25 cellular contexts compared by ENCODE assay signal in the genomic region with DNA sequence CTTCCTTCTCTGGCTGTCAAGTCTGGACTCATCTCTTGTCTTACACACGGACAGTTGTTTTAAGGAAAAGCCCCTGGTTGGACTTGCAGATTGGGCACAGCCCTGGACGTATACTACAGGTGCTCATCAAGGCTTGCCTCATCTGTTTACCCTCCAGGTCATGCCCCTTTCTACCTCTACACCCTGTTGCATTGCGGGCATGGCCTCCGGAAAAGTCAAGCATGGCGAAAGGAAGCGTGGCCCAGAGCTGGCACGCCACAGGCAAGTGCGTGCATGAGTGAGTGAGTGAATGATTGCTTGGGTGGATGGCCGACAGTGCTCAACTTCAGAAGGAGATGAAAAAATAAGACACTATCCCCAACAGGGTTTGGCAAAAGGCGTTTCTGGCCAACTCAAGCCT.
"Had no signal": no experiment of that assay in that cellular context is flagged by ENCODE, and none has a peak within 500 bp of the region (broad histone marks: within the 10 kb centered on the region; RNA-seq: fewer than 3 reads in every experiment).

No MANE protein-coding gene starts in this region.

- H3K27me3 ChIP-seq: breast epithelium, tibial nerve had no signal

- H3K4me1 Mint-ChIP-seq: activated naive CD4-positive, alpha-beta T cell treated with anti-CD3 and anti-CD28 coated beads, Interleukin-2, amount 10 ng/mL, durations not matched to agents 7 days and 5 days; endodermal cell had no signal

- H3K36me3 ChIP-seq: breast epithelium, heart left ventricle, neutrophil, tibial nerve had no signal

- DNase-seq: activated CD4-positive, alpha-beta T cell treated with anti-CD3 and anti-CD28 coated beads for 4 hours; activated CD4-positive, alpha-beta T cell treated with anti-CD3 and anti-CD28 coated beads, Interleukin-2, amount 50 U/mL, for 48 hours; activated CD8-positive, alpha-beta memory T cell treated with anti-CD3 and anti-CD28 coated beads for 24 hours; activated effector memory CD4-positive, alpha-beta T cell treated with anti-CD3 and anti-CD28 coated beads, Interleukin-2, amount 50 U/mL, for 16 hours; activated naive CD4-positive, alpha-beta T cell treated with anti-CD3 and anti-CD28 coated beads, Interleukin-2, amount 10 ng/mL, durations not matched to agents 7 days and 5 days; amniotic stem cell; central memory CD4-positive, alpha-beta T cell; endodermal cell; foreskin fibroblast; immature natural killer cell; kidney; natural killer cell; retina; stimulated activated CD4-positive, alpha-beta T cell treated with anti-CD3 and anti-CD28 coated beads, Interleukin-2, amount 100 ng/mL, for 48 hours; stimulated activated naive CD4-positive, alpha-beta T cell treated with Interleukin-2 at 50 U/mL for 16 hours; SW 1271; T-helper 9 cell had no signal

- H3K4me1 ChIP-seq: breast epithelium, tibial nerve had no signal

- H3K4me3 ChIP-seq: breast epithelium, heart left ventricle, tibial nerve had no signal

- H3K36me3 Mint-ChIP-seq: activated naive CD4-positive, alpha-beta T cell treated with anti-CD3 and anti-CD28 coated beads, Interleukin-2, amount 10 ng/mL, durations not matched to agents 7 days and 5 days had no signal

- H3K27ac Mint-ChIP-seq: activated naive CD4-positive, alpha-beta T cell treated with anti-CD3 and anti-CD28 coated beads, Interleukin-2, amount 10 ng/mL, durations not matched to agents 7 days and 5 days; activated T-helper 1 cell treated with anti-CD3 and anti-CD28 coated beads, Interleukin-12 subunit alpha, Interleukin-12 subunit beta, Interleukin-2, Interleukin-4 antibody, amounts not matched to agents 30 ng/mL and 10 ng/mL and 1 ng/mL, durations not matched to agents 14 hours and 24 hours and 36 hours; endodermal cell; natural killer cell; T-helper 1 cell treated with Interleukin-12 subunit alpha and Interleukin-12 subunit beta and Interleukin-4 antibody, amounts not matched to agents 30 μg/mL and 1 μg/mL, for 36 hours had no signal

- H3K27ac ChIP-seq: breast epithelium, neutrophil, tibial nerve, VCaP had no signal

- ATAC-seq: esophagus mucosa, natural killer cell had no signal

- H3K4me3 Mint-ChIP-seq: activated naive CD4-positive, alpha-beta T cell treated with anti-CD3 and anti-CD28 coated beads, Interleukin-2, amount 10 ng/mL, durations not matched to agents 7 days and 5 days; activated T-helper 1 cell treated with anti-CD3 and anti-CD28 coated beads, Interleukin-12 subunit alpha, Interleukin-12 subunit beta, Interleukin-2, Interleukin-4 antibody, amounts not matched to agents 30 ng/mL and 10 ng/mL and 1 ng/mL, durations not matched to agents 14 hours and 24 hours and 36 hours; endodermal cell; immature natural killer cell; natural killer cell; T-helper 1 cell treated with Interleukin-12 subunit alpha and Interleukin-12 subunit beta and Interleukin-4 antibody, amounts not matched to agents 30 μg/mL and 1 μg/mL, for 36 hours had no signal

- H3K9me3 ChIP-seq: neutrophil had no signal
